25 cellular contexts compared by ENCODE assay signal in the genomic region with DNA sequence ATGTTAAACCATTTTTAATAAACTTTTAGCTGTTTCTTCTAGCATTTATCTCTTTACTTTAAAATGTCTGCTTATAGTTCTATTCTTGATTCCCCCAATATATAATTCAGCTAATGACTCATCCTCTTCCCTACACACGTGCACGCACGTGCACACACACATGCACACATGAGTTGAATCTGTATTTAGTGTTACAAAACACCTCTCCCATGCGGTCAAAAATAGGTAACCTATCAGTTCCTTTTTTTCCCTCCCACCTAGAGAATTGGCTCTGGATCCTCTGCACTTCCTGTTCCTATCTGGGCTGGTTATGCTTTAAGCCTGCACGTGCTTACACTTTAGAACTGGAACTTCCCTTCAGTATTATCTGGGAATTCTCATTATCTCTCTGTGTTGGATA.
DNase-seq lines count a peak whose midpoint lies in the region; ATAC-seq and TF ChIP-seq lines count a peak whose summit lies in the region.
"Had no signal": no experiment of that assay in that cellular context is flagged by ENCODE, and none has a peak within 500 bp of the region (broad histone marks: within the 10 kb centered on the region; RNA-seq: fewer than 3 reads in every experiment).

No MANE protein-coding gene starts in this region.

- no peak for DNase-seq in activated naive CD8-positive, alpha-beta T cell treated with anti-CD3 and anti-CD28 coated beads, Interleukin-2, amount 50 U/mL, for 24 hours
- no peak for DNase-seq in coronary artery (ENCODE audit: low spot score)
- no peak for DNase-seq in activated effector memory CD4-positive, alpha-beta T cell treated with anti-CD3 and anti-CD28 coated beads, Interleukin-2, amount 50 U/mL, for 16 hours
- DNase-seq: activated CD8-positive, alpha-beta memory T cell treated with anti-CD3 and anti-CD28 coated beads for 24 hours; activated naive CD4-positive, alpha-beta T cell treated with anti-CD3 and anti-CD28 coated beads, Interleukin-2, amount 10 ng/mL, durations not matched to agents 7 days and 5 days; activated T-cell treated with anti-CD3 and anti-CD28 coated beads, Interleukin-2, amount 50 U/mL, for 4 hours; CD4-positive, alpha-beta T cell; cerebellar nuclear complex; effector memory CD4-positive, alpha-beta T cell; esophagus squamous epithelium; GM23248; Karpas-422; naive thymus-derived CD4-positive, alpha-beta T cell; NCI-H1092 treated with DMSO at 0.1 percent for 48 hours; NCI-H2081 treated with DMSO at 0.1 percent for 48 hours; NCI-H510A; T1000 had no signal

- H3K27ac ChIP-seq in OCI-LY3 (ENCODE audit: low read length) (peak overlapping the region; percentile 15; the same call in 1 of the 2 replicates), neutrophil (peak overlapping the region; percentile 7), coronary artery (no peak overlapping the region)
- H3K27ac ChIP-seq: esophagus squamous epithelium, GM23248, right atrium auricular region, suprapubic skin had no signal

- TF ChIP-seq CTCF in OCI-LY3 (IDR thresholded peaks at IDR 0.05; ENCODE audit: low read depth, low read length) (no peak), neutrophil (IDR thresholded peaks at IDR 0.05) (no peak), coronary artery (IDR thresholded peaks at IDR 0.05) (no peak)

- H4K20me1 ChIP-seq in OCI-LY3 (ENCODE audit: insufficient read depth, low read length): no peaks in the 10 kb centered on the region

- H3K9me3 ChIP-seq in OCI-LY3 (ENCODE audit: insufficient read depth, low read length): no peaks in the 10 kb centered on the region
- H3K9me3 ChIP-seq in neutrophil: no peaks in the 10 kb centered on the region
- H3K9me3 ChIP-seq: esophagus squamous epithelium, right atrium auricular region, suprapubic skin had no signal

- H3K27me3 Mint-ChIP-seq in activated naive CD8-positive, alpha-beta T cell treated with anti-CD3 and anti-CD28 coated beads, Interleukin-2, amount 50 U/mL, for 24 hours: no peaks in the 10 kb centered on the region
- H3K27me3 Mint-ChIP-seq: activated naive CD4-positive, alpha-beta T cell treated with anti-CD3 and anti-CD28 coated beads, Interleukin-2, amount 10 ng/mL, durations not matched to agents 7 days and 5 days; CD4-positive, alpha-beta T cell; naive thymus-derived CD4-positive, alpha-beta T cell had no signal

- no peak overlapping the region for H2AFZ ChIP-seq in OCI-LY3 (ENCODE audit: low read depth, low read length)
- H2AFZ ChIP-seq: GM23248 had no signal

- H3K27ac Mint-ChIP-seq in activated naive CD8-positive, alpha-beta T cell treated with anti-CD3 and anti-CD28 coated beads, Interleukin-2, amount 50 U/mL, for 24 hours: no peak overlapping the region
- H3K27ac Mint-ChIP-seq: activated naive CD4-positive, alpha-beta T cell treated with anti-CD3 and anti-CD28 coated beads, Interleukin-2, amount 10 ng/mL, durations not matched to agents 7 days and 5 days; CD4-positive, alpha-beta T cell had no signal

- H3K27me3 ChIP-seq in OCI-LY3 (ENCODE audit: low read depth, low read length): no peaks in the 10 kb centered on the region
- no peaks in the 10 kb centered on the region for H3K27me3 ChIP-seq in neutrophil
- H3K27me3 ChIP-seq: esophagus squamous epithelium, right atrium auricular region, suprapubic skin had no signal

- H3K4me3 ChIP-seq in OCI-LY3 (ENCODE audit: low read length): no peak overlapping the region
- H3K4me3 ChIP-seq in neutrophil (ENCODE audit: low read depth in 1 of 2, low read length in 1 of 2): no peak overlapping the region
- no peak overlapping the region for H3K4me3 ChIP-seq in coronary artery
- H3K4me3 ChIP-seq: esophagus squamous epithelium, GM23248, right atrium auricular region, suprapubic skin had no signal

- H3K36me3 Mint-ChIP-seq in activated naive CD8-positive, alpha-beta T cell treated with anti-CD3 and anti-CD28 coated beads, Interleukin-2, amount 50 U/mL, for 24 hours (ENCODE audit: low read depth): peaks cover 40% of the 10 kb centered on the region

- H3K4me2 ChIP-seq in OCI-LY3 (ENCODE audit: low read length): peak overlapping the region; percentile 21

- H3K79me2 ChIP-seq in OCI-LY3 (ENCODE audit: low read length): no peaks in the 10 kb centered on the region

- H3K4me1 ChIP-seq in OCI-LY3 (ENCODE audit: low read length) (peaks cover 27% of the 10 kb centered on the region), neutrophil (ENCODE audit: control insufficient read depth in 1 of 2, insufficient read depth in 1 of 2, low read depth in 1 of 2, low read length in 1 of 2) (no peaks in the 10 kb centered on the region)
- H3K4me1 ChIP-seq: esophagus squamous epithelium, right atrium auricular region, suprapubic skin had no signal

- peaks cover 48% of the 10 kb centered on the region for H3K36me3 ChIP-seq in OCI-LY3 (replicated peaks; ENCODE audit: low read depth, low read length)
- peaks cover 88% of the 10 kb centered on the region for H3K36me3 ChIP-seq in neutrophil

- ATAC-seq in GM18508 (IDR thresholded peaks at IDR 0.05; ENCODE audit: insufficient read depth, unreplicated experiment) (peak; percentile 41), HG02623 (IDR thresholded peaks at IDR 0.05; ENCODE audit: unreplicated experiment) (peak; percentile 47)
- no peak for ATAC-seq in activated naive CD8-positive, alpha-beta T cell treated with anti-CD3 and anti-CD28 coated beads, Interleukin-2, amount 50 U/mL, for 24 hours
- ATAC-seq: activated CD4-positive, CD25-positive, alpha-beta regulatory T cell treated with anti-CD3 and anti-CD28 coated beads, Interleukin-2, amount 50 U/mL, for 24 hours; activated T-cell treated with anti-CD3 and anti-CD28 coated beads, Interleukin-2, amount 50 U/mL, for 4 hours; naive thymus-derived CD4-positive, alpha-beta T cell; SK-N-SH treated with all-trans-retinoic acid at 6 μM for 48 hours had no signal

- H3K4me1 Mint-ChIP-seq in activated naive CD8-positive, alpha-beta T cell treated with anti-CD3 and anti-CD28 coated beads, Interleukin-2, amount 50 U/mL, for 24 hours: peaks cover 7% of the 10 kb centered on the region

- no peak overlapping the region for H3K4me3 Mint-ChIP-seq in activated naive CD8-positive, alpha-beta T cell treated with anti-CD3 and anti-CD28 coated beads, Interleukin-2, amount 50 U/mL, for 24 hours
- H3K4me3 Mint-ChIP-seq: activated naive CD4-positive, alpha-beta T cell treated with anti-CD3 and anti-CD28 coated beads, Interleukin-2, amount 10 ng/mL, durations not matched to agents 7 days and 5 days; activated T-cell treated with anti-CD3 and anti-CD28 coated beads, Interleukin-2, amount 50 U/mL, for 4 hours; CD4-positive, alpha-beta T cell; naive thymus-derived CD4-positive, alpha-beta T cell had no signal

- no peaks in the 10 kb centered on the region for H3K9me3 Mint-ChIP-seq in activated naive CD8-positive, alpha-beta T cell treated with anti-CD3 and anti-CD28 coated beads, Interleukin-2, amount 50 U/mL, for 24 hours
- H3K9me3 Mint-ChIP-seq: activated naive CD4-positive, alpha-beta T cell treated with anti-CD3 and anti-CD28 coated beads, Interleukin-2, amount 10 ng/mL, durations not matched to agents 7 days and 5 days; activated T-cell treated with anti-CD3 and anti-CD28 coated beads, Interleukin-2, amount 50 U/mL, for 4 hours; CD4-positive, alpha-beta T cell had no signal

- no peak overlapping the region for H3K9ac ChIP-seq in OCI-LY3 (ENCODE audit: low read length)
- H3K9ac ChIP-seq: GM23248 had no signal

Comparison
In these comparisons a context has a peak if more than half of its experiments do, and no peak if none do; other contexts are left out.
1. H3K27ac ChIP-seq: peak in OCI-LY3 (single experiment) and neutrophil (single experiment); none in coronary artery (0 of 2).